13 cellular contexts compared by ENCODE assay signal in the genomic region with DNA sequence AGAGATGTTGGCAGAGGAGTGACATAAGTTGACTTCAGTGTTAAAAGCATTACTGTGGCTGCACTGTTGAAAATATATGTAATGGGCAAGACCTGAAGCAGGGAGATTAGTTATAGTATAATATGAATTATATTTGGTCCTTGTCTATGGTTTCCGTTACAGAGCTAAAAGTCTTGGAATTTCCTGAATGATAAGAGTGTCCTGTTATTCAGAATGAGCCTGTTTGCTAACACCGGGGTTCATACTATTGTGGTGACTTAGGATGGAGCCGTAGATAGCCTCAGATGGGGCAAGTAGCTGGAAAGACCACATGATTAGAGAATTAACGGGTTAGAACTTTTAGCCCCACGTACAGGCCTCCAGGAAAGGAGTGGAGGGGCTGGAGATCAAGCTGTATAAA.
"Had no signal": no experiment of that assay in that cellular context is flagged by ENCODE, and none has a peak within 500 bp of the region (broad histone marks: within the 10 kb centered on the region; RNA-seq: fewer than 3 reads in every experiment).

No MANE protein-coding gene starts in this region.

- H3K27ac ChIP-seq: pancreas, SJSA1, thoracic aorta had no signal

- DNase-seq: activated CD4-positive, alpha-beta T cell treated with anti-CD3 and anti-CD28 coated beads for 36 hours; amniotic stem cell; kidney; pancreas; retina; stimulated activated CD4-positive, alpha-beta T cell treated with anti-CD3 and anti-CD28 coated beads, Interleukin-15, amount 100 ng/mL, for 24 hours; stimulated activated CD4-positive, alpha-beta T cell treated with anti-CD3 and anti-CD28 coated beads, Interleukin-4, amount 100 ng/mL, for 24 hours; stimulated activated naive CD8-positive, alpha-beta T cell treated with anti-CD3 and anti-CD28 coated beads, Interleukin-15, amount 100 ng/mL, for 72 hours; T1000 had no signal

- H3K27ac Mint-ChIP-seq: activated CD4-positive, alpha-beta T cell treated with anti-CD3 and anti-CD28 coated beads for 36 hours had no signal

- H3K4me3 ChIP-seq: pancreas, SJSA1, thoracic aorta had no signal

- H3K4me3 Mint-ChIP-seq: activated CD4-positive, alpha-beta T cell treated with anti-CD3 and anti-CD28 coated beads for 36 hours; neural crest cell; stimulated activated naive CD8-positive, alpha-beta T cell treated with anti-CD3 and anti-CD28 coated beads, Interleukin-15, amount 100 ng/mL, for 72 hours had no signal

- H3K36me3 ChIP-seq: pancreas, thoracic aorta had no signal

- H3K9me3 Mint-ChIP-seq: brain; neural crest cell; stimulated activated naive CD8-positive, alpha-beta T cell treated with anti-CD3 and anti-CD28 coated beads, Interleukin-15, amount 100 ng/mL, for 72 hours had no signal

- H3K9me3 ChIP-seq: pancreas, SJSA1, thoracic aorta had no signal

- H3K27me3 Mint-ChIP-seq: activated CD4-positive, alpha-beta T cell treated with anti-CD3 and anti-CD28 coated beads for 36 hours; brain; stimulated activated naive CD8-positive, alpha-beta T cell treated with anti-CD3 and anti-CD28 coated beads, Interleukin-15, amount 100 ng/mL, for 72 hours had no signal

- ATAC-seq: activated CD4-positive, alpha-beta T cell treated with anti-CD3 and anti-CD28 coated beads for 36 hours; pancreas; stimulated activated naive CD8-positive, alpha-beta T cell treated with anti-CD3 and anti-CD28 coated beads, Interleukin-15, amount 100 ng/mL, for 72 hours had no signal

- H3K27me3 ChIP-seq: pancreas, SJSA1 had no signal
